Comparison of ENCODE assay signal across 13 cellular contexts in the genomic region with DNA sequence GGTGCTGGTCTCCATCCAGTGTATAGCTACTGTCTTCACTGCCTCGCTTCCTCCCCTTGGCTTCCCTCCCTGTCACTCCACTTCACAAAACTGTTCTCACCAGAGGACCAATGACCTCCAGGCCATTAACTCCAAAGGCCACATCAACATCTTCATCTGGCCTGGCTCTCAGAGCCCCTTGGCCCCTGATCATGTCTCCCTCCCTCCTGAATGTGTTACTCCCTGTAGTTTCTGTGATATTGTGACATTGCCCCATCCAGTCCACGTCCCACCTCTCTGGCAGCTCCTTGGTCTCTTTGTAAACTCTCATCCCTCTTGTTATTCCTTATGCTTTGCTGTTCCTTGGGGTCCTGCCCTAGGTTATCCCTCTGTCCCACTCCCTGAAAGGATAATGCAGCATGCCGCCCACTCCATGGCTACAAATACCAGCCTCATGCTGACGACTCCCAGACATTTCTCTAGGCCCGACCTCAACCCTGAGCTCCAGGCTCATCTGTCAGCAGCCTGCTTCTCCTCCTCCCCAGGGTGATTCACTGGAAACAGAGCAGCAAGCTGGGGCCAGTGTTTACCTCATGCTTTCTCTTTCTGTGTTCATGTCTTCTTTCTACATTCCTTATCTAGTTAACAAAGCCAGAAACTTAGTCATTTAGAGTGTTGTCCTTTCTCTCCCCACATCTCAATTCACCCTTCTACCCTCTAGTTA.
DNase-seq lines count a peak whose midpoint lies in the region; ATAC-seq and TF ChIP-seq lines count a peak whose summit lies in the region.
"Had no signal": no experiment of that assay in that cellular context is flagged by ENCODE, and none has a peak within 500 bp of the region (broad histone marks: within the 10 kb centered on the region; RNA-seq: fewer than 3 reads in every experiment).

No MANE protein-coding gene starts in this region.

- DNase-seq in AG08396 (ENCODE audit: low spot score), result peak; percentile 81
- peak; percentile 24 for DNase-seq in NCI-H226
- peak; percentile 58 for DNase-seq in fibroblast of pulmonary artery (ENCODE audit: low read depth)
- DNase-seq in neural crest cell (ENCODE audit: low read depth, low spot score), result no peak
- no peak for DNase-seq in NCI-H748 (lab: John Stamatoyannopoulos, UW; ENCODE audit: unreplicated experiment)
- no peak for DNase-seq in medulla oblongata (ENCODE audit: extremely low spot score)
- no peak for DNase-seq in activated T-cell treated with anti-CD3 and anti-CD28 coated beads, Interleukin-2, amount 50 U/mL, for 1 hour
- DNase-seq: activated CD4-positive, alpha-beta T cell treated with anti-CD3 and anti-CD28 coated beads, Interleukin-2, amount 50 U/mL, for 1 hour; NCI-H1930; small intestine had no signal

- no peaks in the 10 kb centered on the region for H3K4me1 Mint-ChIP-seq in neural crest cell

- H3K27me3 Mint-ChIP-seq in neural crest cell (ENCODE audit: low read depth), result peaks cover 55% of the 10 kb centered on the region
- H3K27me3 Mint-ChIP-seq: dendritic cell treated with granulocyte-macrophage colony-stimulating factor and Interleukin-4, amounts not matched to agents 40 ng/mL and 50 ng/mL, for 4 days had no signal

- no peaks in the 10 kb centered on the region for H3K9me3 Mint-ChIP-seq in neural crest cell
- H3K9me3 Mint-ChIP-seq: dendritic cell treated with granulocyte-macrophage colony-stimulating factor and Interleukin-4, amounts not matched to agents 40 ng/mL and 50 ng/mL, for 4 days; T-helper 1 cell treated with Interleukin-12 subunit alpha and Interleukin-12 subunit beta and Interleukin-4 antibody, amounts not matched to agents 30 μg/mL and 1 μg/mL, for 36 hours had no signal

- no peak for ATAC-seq in GM18870 (IDR thresholded peaks at IDR 0.05; ENCODE audit: unreplicated experiment)

- H3K4me3 Mint-ChIP-seq in neural crest cell, result no peak overlapping the region
- H3K4me3 Mint-ChIP-seq: dendritic cell treated with granulocyte-macrophage colony-stimulating factor and Interleukin-4, amounts not matched to agents 40 ng/mL and 50 ng/mL, for 4 days; T-helper 1 cell treated with Interleukin-12 subunit alpha and Interleukin-12 subunit beta and Interleukin-4 antibody, amounts not matched to agents 30 μg/mL and 1 μg/mL, for 36 hours had no signal

- TF ChIP-seq CTCF in fibroblast of pulmonary artery (IDR thresholded peaks at IDR 0.05; ENCODE audit: low read length, missing control alignments), result no peak
- no peak for TF ChIP-seq CTCF in neural crest cell (conservative IDR thresholded peaks at IDR 0.05)

- H3K36me3 Mint-ChIP-seq in neural crest cell (ENCODE audit: low read depth), result no peaks in the 10 kb centered on the region

- H3K4me3 ChIP-seq in fibroblast of pulmonary artery (replicated peaks; ENCODE audit: low read depth, low read length), result no peak overlapping the region

- peak overlapping the region; percentile 32 for H3K27ac Mint-ChIP-seq in neural crest cell (ENCODE audit: unreplicated experiment)
- H3K27ac Mint-ChIP-seq: dendritic cell treated with granulocyte-macrophage colony-stimulating factor and Interleukin-4, amounts not matched to agents 40 ng/mL and 50 ng/mL, for 4 days; T-helper 1 cell treated with Interleukin-12 subunit alpha and Interleukin-12 subunit beta and Interleukin-4 antibody, amounts not matched to agents 30 μg/mL and 1 μg/mL, for 36 hours had no signal

Comparison
In these comparisons a context has a peak if more than half of its experiments do, and no peak if none do; other contexts are left out.
1. DNase-seq: peak in AG08396 (single experiment), NCI-H226 (single experiment) and fibroblast of pulmonary artery (single experiment); none in neural crest cell (single experiment), NCI-H748 (single experiment), medulla oblongata (single experiment) and activated T-cell treated with anti-CD3 and anti-CD28 coated beads, Interleukin-2, amount 50 U/mL, for 1 hour (single experiment).